In the genomic region with DNA sequence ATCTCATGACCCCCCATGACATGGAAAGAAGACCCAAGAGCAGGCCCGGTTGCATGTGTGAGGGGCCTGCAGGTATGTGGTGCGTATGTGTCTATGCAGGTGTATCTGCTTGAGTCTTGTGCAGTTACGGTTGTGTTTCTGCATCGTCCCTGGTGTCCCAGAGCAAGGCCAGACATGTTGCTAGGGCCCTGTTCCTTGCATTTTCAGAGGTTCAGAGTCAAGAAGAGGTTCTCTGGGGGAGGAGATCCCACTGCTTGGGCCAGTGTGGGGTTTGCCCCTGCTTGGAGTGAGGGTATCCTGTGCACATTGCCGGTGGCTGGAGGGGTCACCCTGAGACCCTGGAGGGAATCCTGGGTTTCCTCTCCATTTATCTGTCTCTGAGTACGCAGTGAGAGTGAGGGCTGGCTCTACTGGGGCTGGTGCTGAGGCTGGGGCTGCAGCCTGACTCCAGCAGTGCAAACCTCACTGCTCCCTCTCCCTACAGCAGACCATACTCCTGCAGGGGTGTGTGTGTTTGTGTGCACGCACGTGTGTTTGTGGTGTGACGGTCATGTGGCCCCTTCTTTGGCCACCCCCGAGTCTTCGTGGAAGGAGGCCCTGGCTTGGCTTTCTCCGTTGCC, we compare ENCODE assay signal across 9 cellular contexts. TPM values are rescaled to one million over a fixed set of nuclear protein-coding genes. Genes with fewer than 3 reads are reported as not detected.
DNase-seq lines count a peak whose midpoint lies in the region; ATAC-seq and TF ChIP-seq lines count a peak whose summit lies in the region.
"Had no signal": no experiment of that assay in that cellular context is flagged by ENCODE, and none has a peak within 500 bp of the region (broad histone marks: within the 10 kb centered on the region; RNA-seq: fewer than 3 reads in every experiment).

No MANE protein-coding gene starts in this region.

- H3F3A ChIP-seq in neural cell (ENCODE audit: insufficient read depth, low read length, poor library complexity, severe bottlenecking), result no peaks in the 10 kb centered on the region

- no peak overlapping the region for H2AFZ ChIP-seq in neural cell (ENCODE audit: low read depth, low read length)

- H3K9me3 ChIP-seq in ectodermal cell (ENCODE audit: control insufficient read depth, low read length) (no peaks in the 10 kb centered on the region), neural cell (ENCODE audit: low read length) (no peaks in the 10 kb centered on the region)

- WGBS in ectodermal cell, 2 experiments, result 83 to 85% methylated on average over 12 of the region's 12 CpGs

- TF ChIP-seq POLR2A in NB4 (IDR thresholded peaks at IDR 0.05; ENCODE audit: extremely low read depth, insufficient read length), result no peak

- no peaks in the 10 kb centered on the region for H3K27me3 ChIP-seq in ectodermal cell (ENCODE audit: control insufficient read depth, insufficient read depth, low read length, poor library complexity, severe bottlenecking)
- H3K27me3 ChIP-seq in neural cell (ENCODE audit: insufficient read depth, low read depth, low read length), result no peaks in the 10 kb centered on the region

- H3K27ac ChIP-seq in ectodermal cell (ENCODE audit: insufficient read depth, low read depth, low read length, poor library complexity, severe bottlenecking), result peak overlapping the region; percentile 99
- H3K27ac ChIP-seq in neural cell (ENCODE audit: low read length), result peak overlapping the region; percentile 67

- H3K9ac ChIP-seq in neural cell (ENCODE audit: low read length), result peak overlapping the region; percentile 66

- H3K4me1 ChIP-seq in ectodermal cell (ENCODE audit: control insufficient read depth, insufficient read depth, low read length), result peaks cover 62% of the 10 kb centered on the region

- no peak for TF ChIP-seq EP300 in neural cell (conservative IDR thresholded peaks at IDR 0.05; ENCODE audit: poor library complexity, severe bottlenecking)

- DNase-seq in AG10803 (ENCODE audit: low read depth) (no peak), NB4 (ENCODE audit: low read depth) (no peak)
- no peak for DNase-seq in activated CD8-positive, alpha-beta memory T cell treated with anti-CD3 and anti-CD28 coated beads, Interleukin-2, amount 50 U/mL, for 48 hours
- DNase-seq: NCI-H226 had no signal

- H3K9me2 ChIP-seq in neural cell (ENCODE audit: insufficient read depth, low read length), result no peaks in the 10 kb centered on the region

- no peak for TF ChIP-seq RAD21 in neural cell (conservative IDR thresholded peaks at IDR 0.05)

- H3K4me2 ChIP-seq in neural cell (ENCODE audit: low read length), result peak overlapping the region; percentile 93

- H3K4me3 ChIP-seq in AG10803 (ENCODE audit: low read length) (peak overlapping the region; percentile 97), NB4 (ENCODE audit: low read depth, low read length) (peak overlapping the region; percentile 14), ectodermal cell (ENCODE audit: insufficient read depth, low read depth, low read length) (peak overlapping the region; percentile 29), neural cell (ENCODE audit: low read length) (peak overlapping the region; percentile 97)

- H4K20me1 ChIP-seq in neural cell (ENCODE audit: insufficient read depth), result peaks cover 25% of the 10 kb centered on the region

- TF ChIP-seq CTCF in AG10803 (conservative IDR thresholded peaks at IDR 0.05; ENCODE audit: low read length) (no peak), NB4 (IDR thresholded peaks at IDR 0.05; ENCODE audit: low read depth, low read length) (no peak), neural cell (IDR thresholded peaks at IDR 0.05; ENCODE audit: poor library complexity, severe bottlenecking) (no peak)

- peaks cover 94% of the 10 kb centered on the region for H3K79me2 ChIP-seq in neural cell (replicated peaks; ENCODE audit: insufficient read depth, low read length)

- ATAC-seq in HG03280 (IDR thresholded peaks at IDR 0.05; ENCODE audit: unreplicated experiment) (no peak), HG03045 (IDR thresholded peaks at IDR 0.05; ENCODE audit: unreplicated experiment) (no peak), HG03457 (IDR thresholded peaks at IDR 0.05; ENCODE audit: unreplicated experiment) (no peak)

- H3K36me3 ChIP-seq in ectodermal cell (ENCODE audit: control insufficient read depth, insufficient read depth, low read length) (no peaks in the 10 kb centered on the region), neural cell (ENCODE audit: insufficient read depth, low read length) (no peaks in the 10 kb centered on the region)

TF ChIP-seq in neural cell, 6 proteins besides CTCF, POLR2A, EP300 and RAD21:
- no peak for TF ChIP-seq POLR2AphosphoS5 (IDR thresholded peaks at IDR 0.05)
- TF ChIP-seq, protein P1, sequence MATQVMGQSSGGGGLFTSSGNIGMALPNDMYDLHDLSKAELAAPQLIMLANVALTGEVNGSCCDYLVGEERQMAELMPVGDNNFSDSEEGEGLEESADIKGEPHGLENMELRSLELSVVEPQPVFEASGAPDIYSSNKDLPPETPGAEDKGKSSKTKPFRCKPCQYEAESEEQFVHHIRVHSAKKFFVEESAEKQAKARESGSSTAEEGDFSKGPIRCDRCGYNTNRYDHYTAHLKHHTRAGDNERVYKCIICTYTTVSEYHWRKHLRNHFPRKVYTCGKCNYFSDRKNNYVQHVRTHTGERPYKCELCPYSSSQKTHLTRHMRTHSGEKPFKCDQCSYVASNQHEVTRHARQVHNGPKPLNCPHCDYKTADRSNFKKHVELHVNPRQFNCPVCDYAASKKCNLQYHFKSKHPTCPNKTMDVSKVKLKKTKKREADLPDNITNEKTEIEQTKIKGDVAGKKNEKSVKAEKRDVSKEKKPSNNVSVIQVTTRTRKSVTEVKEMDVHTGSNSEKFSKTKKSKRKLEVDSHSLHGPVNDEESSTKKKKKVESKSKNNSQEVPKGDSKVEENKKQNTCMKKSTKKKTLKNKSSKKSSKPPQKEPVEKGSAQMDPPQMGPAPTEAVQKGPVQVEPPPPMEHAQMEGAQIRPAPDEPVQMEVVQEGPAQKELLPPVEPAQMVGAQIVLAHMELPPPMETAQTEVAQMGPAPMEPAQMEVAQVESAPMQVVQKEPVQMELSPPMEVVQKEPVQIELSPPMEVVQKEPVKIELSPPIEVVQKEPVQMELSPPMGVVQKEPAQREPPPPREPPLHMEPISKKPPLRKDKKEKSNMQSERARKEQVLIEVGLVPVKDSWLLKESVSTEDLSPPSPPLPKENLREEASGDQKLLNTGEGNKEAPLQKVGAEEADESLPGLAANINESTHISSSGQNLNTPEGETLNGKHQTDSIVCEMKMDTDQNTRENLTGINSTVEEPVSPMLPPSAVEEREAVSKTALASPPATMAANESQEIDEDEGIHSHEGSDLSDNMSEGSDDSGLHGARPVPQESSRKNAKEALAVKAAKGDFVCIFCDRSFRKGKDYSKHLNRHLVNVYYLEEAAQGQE (IDR thresholded peaks at IDR 0.05; ENCODE audit: borderline replicate concordance), result no peak
- no peak for TF ChIP-seq SMC3 (conservative IDR thresholded peaks at IDR 0.05; ENCODE audit: poor library complexity)
- TF ChIP-seq MXI1 (conservative IDR thresholded peaks at IDR 0.05; ENCODE audit: poor library complexity, severe bottlenecking), result no peak
- no peak for TF ChIP-seq EZH2 (IDR thresholded peaks at IDR 0.05; ENCODE audit: borderline replicate concordance, insufficient read depth, low read length, poor library complexity, severe bottlenecking)
- no peak for TF ChIP-seq TAF1 (IDR thresholded peaks at IDR 0.05; ENCODE audit: low read depth)

RNA-seq across cellular contexts. Expression of gene TRIM8, which starts 4.1 kb away (rescaled TPM):
- 61.1 TPM for polyA plus RNA-seq in ectodermal cell (2013, experiment 1 of 4)
- polyA plus RNA-seq in ectodermal cell (2013, experiment 2 of 4), result 59.1 TPM
- 48.5 TPM for polyA plus RNA-seq in ectodermal cell (2013, experiment 3 of 4)
- polyA plus RNA-seq in ectodermal cell (2013, experiment 4 of 4), result 46.9 TPM
- 47.5 and 59.2 TPM in 2 replicates for polyA plus RNA-seq in neural cell
- 63.4 and 77.9 TPM in 2 replicates for polyA minus RNA-seq in neural cell

Comparison
In these comparisons a context has a peak if more than half of its experiments do, and no peak if none do; other contexts are left out.
1. H3K4me3 ChIP-seq: peak in every context shown above with its lines; median percentile 97 in AG10803; 97 in neural cell; 29 in ectodermal cell; 14 in NB4.